In genomic region chr20:57381596-57382503, GRCh38 we compare ENCODE assay signal across 9 cellular contexts. TPM values are rescaled to one million over a fixed set of nuclear protein-coding genes. Genes with fewer than 3 reads are reported as not detected.
DNase-seq lines count a peak whose midpoint lies in the region; ATAC-seq and TF ChIP-seq lines count a peak whose summit lies in the region.
"Had no signal": no experiment of that assay in that cellular context is flagged by ENCODE, and none has a peak within 500 bp of the region (broad histone marks: within the 10 kb centered on the region; RNA-seq: fewer than 3 reads in every experiment).

No MANE protein-coding gene starts in this region.

- no peak overlapping the region for H3K27ac ChIP-seq in HEK293 (ENCODE audit: extremely low read depth, low read depth, low read length)
- peak overlapping the region in 1 of 59 donors; percentile 61 for H3K27ac ChIP-seq in dorsolateral prefrontal cortex

- no peaks in the 10 kb centered on the region for H3K4me1 ChIP-seq in HEK293 (ENCODE audit: control insufficient read depth, insufficient read depth, low read length)

- H3K4me3 ChIP-seq in HEK293 (ENCODE audit: low read depth, low read length) (no peak overlapping the region), dorsolateral prefrontal cortex (no peak overlapping the region)

- POLR2A ChIA-PET in HEK293 (lab: Yijun Ruan, JAX): no interaction called here

- H3K36me3 ChIP-seq in HEK293 (ENCODE audit: control insufficient read depth in 2 of 2, insufficient read depth in 1 of 2, low read length in 2 of 2): peaks cover 4 to 57% of the 10 kb centered on the region in 2 experiments; a peak in 2 of 3 replicates

- H3K9me3 ChIP-seq in HEK293 (ENCODE audit: control insufficient read depth, insufficient read depth, low read depth, low read length): no peaks in the 10 kb centered on the region

- TF ChIP-seq CTCF in HEK293 (tag by site-specific recombination; IDR thresholded peaks at IDR 0.05): peak; percentile 71
- peak; percentile 79 to 99 (median 96) for TF ChIP-seq CTCF in dorsolateral prefrontal cortex (IDR thresholded peaks at IDR 0.05 in 54 of 56, conservative IDR thresholded peaks at IDR 0.05 in 2 of 56; ENCODE audit: low read depth in 1 of 56, partially characterized antibody in 56 of 56)

- no peak for ATAC-seq in GM19452 (IDR thresholded peaks at IDR 0.05; ENCODE audit: unreplicated experiment)

- CTCF ChIA-PET in HEK293 (lab: Yijun Ruan, JAX): interaction anchor here (0.6 to 2.3 kb wide), 25 partner anchors 9 to 815 kb away, joined by 3 to 26 read pairs (median 4); partner anchors contain the start of gene RAE1

- DNase-seq in COLO668 (lab: John Stamatoyannopoulos, UW; ENCODE audit: unreplicated experiment): peak; percentile 79
- peak; percentile 82 for DNase-seq in NCI-H526 treated with DMSO at 0.1 percent for 48 hours (lab: John Stamatoyannopoulos, UW)
- peak; percentile 87 to 91 for DNase-seq in activated CD4-positive, alpha-beta T cell treated with anti-CD3 and anti-CD28 coated beads, Interleukin-2, amount 50 U/mL, for 48 hours
- peak; percentile 72 to 93 (median 88) for DNase-seq in dorsolateral prefrontal cortex
- peak; percentile 74 to 75 for DNase-seq in lung microvascular endothelial cell (ENCODE audit: low read depth in 2 of 2)
- peak; percentile 65 for DNase-seq in stimulated activated CD8-positive, alpha-beta memory T cell treated with anti-CD3 and anti-CD28 coated beads, Interleukin-12 subunit alpha, Interleukin-12 subunit beta, amount 100 ng/mL, for 4 hours (ENCODE audit: low read depth)

- H3K27me3 ChIP-seq in dorsolateral prefrontal cortex: no peaks in the 10 kb centered on the region

- intact Hi-C loops in dorsolateral prefrontal cortex (cut with DNase I): loop anchor here (1.0 to 10.0 kb wide), 3 partner anchors 110 to 823 kb away; no protein-coding TSS in a partner anchor

TF ChIP-seq in HEK293, 187 proteins besides CTCF, POLR2A, EP300 and RAD21:
- no peak for TF ChIP-seq ZBTB10 (tag by site-specific recombination; IDR thresholded peaks at IDR 0.05)
- no peak for TF ChIP-seq ZNF518A (tag by site-specific recombination; conservative IDR thresholded peaks at IDR 0.05; ENCODE audit: low read depth)
- no peak for TF ChIP-seq ZNF274 (IDR thresholded peaks at IDR 0.05; ENCODE audit: low read length)
- no peak for TF ChIP-seq ZNF274 (tag by site-specific recombination; IDR thresholded peaks at IDR 0.05; ENCODE audit: borderline replicate concordance)
- TF ChIP-seq ZNF362 (tag by site-specific recombination; IDR thresholded peaks at IDR 0.05): no peak
- TF ChIP-seq ZNF561 (tag by site-specific recombination; IDR thresholded peaks at IDR 0.05; ENCODE audit: borderline replicate concordance): no peak
- TF ChIP-seq ZNF175 (tag by site-specific recombination; IDR thresholded peaks at IDR 0.05): no peak
- TF ChIP-seq ZNF146 (tag by site-specific recombination; IDR thresholded peaks at IDR 0.05): 0 out of 2 replicates have a peak, but pooled peaks have one; percentile 28
- no peak for TF ChIP-seq ZNF555 (tag by site-specific recombination; conservative IDR thresholded peaks at IDR 0.05)
- TF ChIP-seq ZNF473 (tag by site-specific recombination; IDR thresholded peaks at IDR 0.05): no peak
- peak; percentile 13; the same call in 1 of the 2 replicates for TF ChIP-seq ZSCAN30 (tag by site-specific recombination; IDR thresholded peaks at IDR 0.05)
- TF ChIP-seq ZNF214 (tag by site-specific recombination; IDR thresholded peaks at IDR 0.05; ENCODE audit: borderline replicate concordance): no peak
- TF ChIP-seq ZNF654 (tag by site-specific recombination; IDR thresholded peaks at IDR 0.05; ENCODE audit: low read depth): peak; percentile 63
- no peak for TF ChIP-seq ZNF645 (tag by site-specific recombination; IDR thresholded peaks at IDR 0.05)

RNA-seq across cellular contexts. Expression of gene RBM38, which starts 9.3 kb away (rescaled TPM):
- total RNA-seq in dorsolateral prefrontal cortex: 10 to 100 TPM in 112 of 120 experiments, 1 to 10 TPM in 8; 8.5 to 26.9 (median 13.2) TPM
- 10.2 and 11.7 TPM in 2 replicates for total RNA-seq in lung microvascular endothelial cell

RNA-seq across cellular contexts. Expression of gene RAE1, which starts 30.8 kb away (rescaled TPM):
- 10 to 100 TPM; 16.2 to 42.7 (median 30.2) TPM for total RNA-seq in dorsolateral prefrontal cortex
- total RNA-seq in lung microvascular endothelial cell: 15.0 and 16.7 TPM in 2 replicates

RNA-seq across cellular contexts. Expression of gene SPO11, which starts 52.2 kb away (rescaled TPM):
- not detected for total RNA-seq in dorsolateral prefrontal cortex
- total RNA-seq in lung microvascular endothelial cell: not detected in 2 replicates
- total RNA-seq: T-helper 2 cell treated with Interferon-gamma antibody and Interleukin-4, amounts not matched to agents 100 ng/mL and 5 ng/mL, for 36 hours had no signal
